1 cellular context compared by ENCODE assay signal in the genomic region with DNA sequence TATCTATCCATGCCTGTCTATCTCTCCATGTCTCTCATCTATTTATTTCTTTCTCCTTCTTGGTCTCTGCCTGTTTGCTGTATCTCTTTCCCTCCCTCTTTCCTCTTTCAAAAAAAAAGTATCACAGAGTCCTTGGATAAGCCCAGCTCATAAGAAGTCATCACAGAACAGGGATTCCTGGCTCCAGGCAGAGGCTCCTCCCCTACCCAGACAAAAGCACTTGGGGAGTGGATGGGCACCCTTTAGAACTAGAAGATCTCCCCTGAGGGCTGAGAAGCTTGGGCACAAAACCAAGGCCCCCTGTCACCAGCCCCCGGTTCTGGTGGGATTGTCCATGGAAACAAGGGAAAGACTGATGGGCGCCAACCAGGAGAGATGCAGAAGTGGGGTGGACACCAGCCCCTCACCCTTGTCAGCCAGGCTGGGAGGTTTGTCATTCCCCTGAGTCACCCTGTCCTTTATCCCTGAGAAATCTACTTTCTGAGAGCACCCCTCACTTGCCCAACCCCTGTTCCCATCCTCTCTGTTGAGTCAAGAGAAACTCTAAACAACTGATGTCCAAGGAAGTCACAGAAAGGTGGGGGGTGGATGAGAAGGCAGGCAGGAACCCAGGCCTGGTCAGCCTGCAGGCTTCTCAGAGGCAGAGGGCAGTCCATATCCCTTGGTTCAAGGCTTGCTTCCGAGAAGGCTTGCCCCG.
TF ChIP-seq lines count a peak whose summit lies in the region.

No MANE protein-coding gene starts in this region.

TF ChIP-seq in IMR-90, 13 proteins besides CTCF, POLR2A, EP300 and RAD21:
- no peak for TF ChIP-seq SMC3 (IDR thresholded peaks at IDR 0.05; ENCODE audit: low read depth, low read length)
- TF ChIP-seq NFE2L2 (IDR thresholded peaks at IDR 0.05; ENCODE audit: low read depth, low read length), result no peak
- TF ChIP-seq MAZ (IDR thresholded peaks at IDR 0.05; ENCODE audit: borderline replicate concordance, low read depth, low read length), result peak; percentile 30; the same call in 1 of the 2 replicates
- TF ChIP-seq CEBPB (IDR thresholded peaks at IDR 0.05; ENCODE audit: low read depth, low read length), result peak; percentile 51
- TF ChIP-seq, protein P1, sequence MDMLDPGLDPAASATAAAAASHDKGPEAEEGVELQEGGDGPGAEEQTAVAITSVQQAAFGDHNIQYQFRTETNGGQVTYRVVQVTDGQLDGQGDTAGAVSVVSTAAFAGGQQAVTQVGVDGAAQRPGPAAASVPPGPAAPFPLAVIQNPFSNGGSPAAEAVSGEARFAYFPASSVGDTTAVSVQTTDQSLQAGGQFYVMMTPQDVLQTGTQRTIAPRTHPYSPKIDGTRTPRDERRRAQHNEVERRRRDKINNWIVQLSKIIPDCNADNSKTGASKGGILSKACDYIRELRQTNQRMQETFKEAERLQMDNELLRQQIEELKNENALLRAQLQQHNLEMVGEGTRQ (IDR thresholded peaks at IDR 0.05; ENCODE audit: low read depth, low read length), result no peak
- no peak for TF ChIP-seq RCOR1 (IDR thresholded peaks at IDR 0.05; ENCODE audit: insufficient replicate concordance, low read length)
- TF ChIP-seq, protein P2, sequence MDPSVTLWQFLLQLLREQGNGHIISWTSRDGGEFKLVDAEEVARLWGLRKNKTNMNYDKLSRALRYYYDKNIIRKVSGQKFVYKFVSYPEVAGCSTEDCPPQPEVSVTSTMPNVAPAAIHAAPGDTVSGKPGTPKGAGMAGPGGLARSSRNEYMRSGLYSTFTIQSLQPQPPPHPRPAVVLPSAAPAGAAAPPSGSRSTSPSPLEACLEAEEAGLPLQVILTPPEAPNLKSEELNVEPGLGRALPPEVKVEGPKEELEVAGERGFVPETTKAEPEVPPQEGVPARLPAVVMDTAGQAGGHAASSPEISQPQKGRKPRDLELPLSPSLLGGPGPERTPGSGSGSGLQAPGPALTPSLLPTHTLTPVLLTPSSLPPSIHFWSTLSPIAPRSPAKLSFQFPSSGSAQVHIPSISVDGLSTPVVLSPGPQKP (IDR thresholded peaks at IDR 0.05; ENCODE audit: borderline replicate concordance, low read depth, low read length), result no peak
- no peak for TF ChIP-seq BHLHE40 (IDR thresholded peaks at IDR 0.05; ENCODE audit: low read depth, low read length)
- TF ChIP-seq CHD1 (IDR thresholded peaks at IDR 0.05; ENCODE audit: low read depth, low read length), result no peak
- no peak for TF ChIP-seq MAFK (IDR thresholded peaks at IDR 0.05; ENCODE audit: low read depth, low read length)
- TF ChIP-seq FOS (IDR thresholded peaks at IDR 0.05; ENCODE audit: low read depth, low read length), result 0 out of 2 replicates have a peak, but pooled peaks have one; percentile 14
